In the genomic region with DNA sequence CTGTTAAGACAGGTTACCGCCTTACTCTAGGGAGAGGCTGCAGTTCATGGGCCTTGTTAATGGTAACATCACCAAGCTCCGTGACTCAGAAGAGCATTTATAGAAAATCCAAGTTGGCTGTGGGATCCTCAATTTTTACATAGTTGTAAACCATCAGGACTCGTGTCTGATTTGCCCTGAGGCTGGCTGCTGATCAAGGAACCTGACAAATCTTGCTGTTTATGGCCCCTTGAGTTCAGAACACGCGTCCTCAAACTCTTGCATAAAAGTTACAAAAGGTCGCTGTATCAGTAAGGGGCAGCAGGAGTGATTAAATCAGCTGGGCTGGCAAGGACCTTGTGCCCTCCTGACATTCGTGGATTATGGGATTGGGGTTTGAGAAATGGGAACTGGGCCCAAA, we compare ENCODE assay signal across 24 cellular contexts. TPM values are rescaled to one million over a fixed set of nuclear protein-coding genes. Genes with fewer than 3 reads are reported as not detected.
"Had no signal": no experiment of that assay in that cellular context is flagged by ENCODE, and none has a peak within 500 bp of the region (broad histone marks: within the 10 kb centered on the region; RNA-seq: fewer than 3 reads in every experiment).

No MANE protein-coding gene starts in this region.

- H3K9me3 ChIP-seq: esophagus muscularis mucosa, pancreas, prostate gland, right lobe of liver, spleen, testis, tibial nerve had no signal

- ATAC-seq: left colon; left ventricle myocardium superior; pancreas; right lobe of liver; stimulated activated naive B cell treated with anti-CD40 and anti-IgM and Interleukin-4, amounts not matched to agents 10 μg/mL and 1 μg/mL and 100 μg/mL, for 72 hours; stimulated activated naive CD8-positive, alpha-beta T cell treated with anti-CD3 and anti-CD28 coated beads, Interleukin-15, amount 100 ng/mL, for 72 hours had no signal

- H3K27ac ChIP-seq: esophagus muscularis mucosa, pancreas, prostate gland, right lobe of liver, spleen, testis, tibial nerve had no signal

- H3K4me1 ChIP-seq: esophagus muscularis mucosa, pancreas, prostate gland, right lobe of liver, spleen, tibial nerve had no signal

- H3K27me3 ChIP-seq: pancreas, right lobe of liver, testis, tibial nerve had no signal

- DNase-seq: effector memory CD4-positive, alpha-beta T cell; foreskin fibroblast; immature natural killer cell; kidney; left colon; left ventricle myocardium superior; mesenchymal stem cell; naive B cell; occipital lobe; pancreas; right lobe of liver; spleen; stimulated activated CD4-positive, alpha-beta T cell treated with anti-CD3 and anti-CD28 coated beads, Interleukin-2, amount 100 ng/mL, for 24 hours; stimulated activated CD4-positive, alpha-beta T cell treated with anti-CD3 and anti-CD28 coated beads, Interleukin-4, amount 100 ng/mL, for 4 hours; stimulated activated naive B cell treated with anti-CD40 and anti-IgM and Interleukin-4, amounts not matched to agents 10 μg/mL and 1 μg/mL and 100 μg/mL, for 72 hours; stimulated activated naive CD8-positive, alpha-beta T cell treated with anti-CD3 and anti-CD28 coated beads, Interleukin-15, amount 100 ng/mL, for 72 hours; testis had no signal

- H3K4me3 ChIP-seq: esophagus muscularis mucosa, lung, pancreas, prostate gland, right lobe of liver, spleen, testis, tibial nerve had no signal

- H3K36me3 ChIP-seq: esophagus muscularis mucosa, pancreas, prostate gland, right lobe of liver, spleen, tibial nerve had no signal

RNA-seq across cellular contexts. Expression of a gene that starts 4.6 kb away (rescaled TPM):
- total RNA-seq: esophagus muscularis mucosa, kidney, left colon, pancreas, renal cortical epithelial cell, skeletal muscle tissue, tibial nerve, urinary bladder had no signal

RNA-seq across cellular contexts. Expression of a gene that starts 25.2 kb away (rescaled TPM):
- total RNA-seq: occipital lobe, renal cortical epithelial cell had no signal
